ENCODE assay signal across 22 cellular contexts in the genomic region with DNA sequence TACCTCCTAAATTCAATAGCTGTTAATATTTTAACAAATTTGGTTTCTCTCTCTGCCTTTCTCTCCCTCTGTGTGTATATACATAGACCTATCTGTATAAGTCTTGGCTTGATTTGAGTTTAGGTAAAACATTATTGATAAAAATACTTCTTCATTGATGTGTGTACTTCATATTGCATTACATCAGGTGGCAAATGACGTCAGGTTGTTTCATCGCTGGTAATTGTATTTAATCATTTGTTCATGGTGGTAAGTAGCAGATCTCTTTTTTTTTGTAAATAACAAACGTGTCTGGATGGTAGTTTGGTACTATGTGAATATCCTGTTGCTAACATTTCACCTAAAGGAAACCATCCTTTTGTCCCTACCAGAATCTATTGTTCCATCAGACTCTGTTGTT. TPM values are rescaled to one million over a fixed set of nuclear protein-coding genes. Genes with fewer than 3 reads are reported as not detected.
DNase-seq lines count a peak whose midpoint lies in the region; ATAC-seq, FAIRE-seq and TF ChIP-seq lines count a peak whose summit lies in the region.
"Had no signal": no experiment of that assay in that cellular context is flagged by ENCODE, and none has a peak within 500 bp of the region (broad histone marks: within the 10 kb centered on the region; RNA-seq: fewer than 3 reads in every experiment).

No MANE protein-coding gene starts in this region.

- FAIRE-seq in colon (lab: Jason Lieb, UNC), result peak; percentile 5
- FAIRE-seq: A549, D721Med, GM12891 had no signal

- intact Hi-C loops in Panc1 (cut with micrococcal nuclease; ENCODE audit: unreplicated experiment), result no loop called here

- H3K4me3 ChIP-seq in DND-41 (ENCODE audit: low read depth in 1 of 2, low read length in 2 of 2) (no peak overlapping the region), Panc1 (ENCODE audit: low read depth in 2 of 2, low read length in 2 of 2) (no peak overlapping the region)
- H3K4me3 ChIP-seq: A549; BLaER1 treated with 17β-estradiol and CSF1 and Interleukin-3, amounts not matched to agents 10 nM and 100 nM had no signal

- H3K9me3 ChIP-seq in DND-41 (ENCODE audit: insufficient read depth, low read length, severe bottlenecking) (no peaks in the 10 kb centered on the region), Panc1 (ENCODE audit: control insufficient read depth, insufficient read depth, low read depth, low read length) (no peaks in the 10 kb centered on the region)
- H3K9me3 ChIP-seq: A549, Caco-2 had no signal

- H3K36me3 ChIP-seq in DND-41 (ENCODE audit: insufficient read depth, low read length) (no peaks in the 10 kb centered on the region; the same call in 1 of the 2 replicates), Panc1 (ENCODE audit: control insufficient read depth, insufficient read depth, low read length) (no peaks in the 10 kb centered on the region; the same call in 1 of the 2 replicates)

- peak overlapping the region; percentile 20; the same call in 1 of the 2 replicates for H3K27ac ChIP-seq in 22Rv1
- H3K27ac ChIP-seq in DND-41 (ENCODE audit: low read length), result peak overlapping the region; percentile 34; the same call in 1 of the 2 replicates
- H3K27ac ChIP-seq in Panc1 (ENCODE audit: low read length), result peak overlapping the region; percentile 86
- H3K27ac ChIP-seq: A549; BLaER1 treated with 17β-estradiol and CSF1 and Interleukin-3, amounts not matched to agents 10 nM and 100 nM; C4-2B had no signal

- H3K4me3 Mint-ChIP-seq in activated T-helper 17 cell treated with anti-CD3 and anti-CD28 coated beads, Interleukin-2, amount 50 U/mL, for 72 hours, result no peak overlapping the region
- H3K4me3 Mint-ChIP-seq in T-helper 2 cell treated with Interferon-gamma antibody and Interleukin-4, amounts not matched to agents 5 μg/mL and 100 μg/mL, for 36 hours, result no peak overlapping the region
- H3K4me3 Mint-ChIP-seq: B cell; CD4-positive, alpha-beta T cell; CD8-positive, alpha-beta T cell had no signal

- CTCF ChIA-PET in Panc1 (lab: Charles Lee), result interaction anchor here (0.5 kb wide), 1 partner anchor 210 kb away, joined by 8 read pairs; no protein-coding TSS in a partner anchor

- no peak overlapping the region for H3K9ac ChIP-seq in DND-41 (ENCODE audit: low read depth, low read length)
- H3K9ac ChIP-seq: BLaER1 treated with 17β-estradiol and CSF1 and Interleukin-3, amounts not matched to agents 10 nM and 100 nM had no signal

- POLR2A ChIA-PET in Panc1 (lab: Charles Lee), result no interaction called here

- no peak for DNase-seq in DND-41
- DNase-seq in Panc1 (ENCODE audit: low read depth, low spot score), result no peak
- no peak for DNase-seq in T-helper 2 cell treated with Interferon-gamma antibody and Interleukin-4, amounts not matched to agents 5 μg/mL and 100 μg/mL, for 36 hours (ENCODE audit: low spot score)
- DNase-seq in GM10266 (ENCODE audit: extremely low spot score), result no peak
- DNase-seq: AML-193; Caco-2; Calu3; CD4-positive, alpha-beta T cell; CD8-positive, alpha-beta T cell; DMS79 treated with DMSO at 0.1 percent for 48 hours; EL; GDM1 had no signal

- no TSS peak for BruUV-seq in Panc1 (replicated peaks; lab: Mats Ljungman, UMichigan)

- H3K27me3 Mint-ChIP-seq in activated T-helper 17 cell treated with anti-CD3 and anti-CD28 coated beads, Interleukin-2, amount 50 U/mL, for 72 hours, result no peaks in the 10 kb centered on the region
- no peaks in the 10 kb centered on the region for H3K27me3 Mint-ChIP-seq in T-helper 2 cell treated with Interferon-gamma antibody and Interleukin-4, amounts not matched to agents 5 μg/mL and 100 μg/mL, for 36 hours (ENCODE audit: low read depth)
- H3K27me3 Mint-ChIP-seq: B cell; CD4-positive, alpha-beta T cell had no signal

- H3K9me3 Mint-ChIP-seq in activated T-helper 17 cell treated with anti-CD3 and anti-CD28 coated beads, Interleukin-2, amount 50 U/mL, for 72 hours, result no peaks in the 10 kb centered on the region
- no peaks in the 10 kb centered on the region for H3K9me3 Mint-ChIP-seq in T-helper 2 cell treated with Interferon-gamma antibody and Interleukin-4, amounts not matched to agents 5 μg/mL and 100 μg/mL, for 36 hours
- H3K9me3 Mint-ChIP-seq: CD8-positive, alpha-beta T cell had no signal

- H2AFZ ChIP-seq in DND-41 (ENCODE audit: low read depth, low read length), result no peak overlapping the region

- ATAC-seq in DND-41 (ENCODE audit: insufficient read depth, low read depth) (no peak), Panc1 (no peak), HG02840 (IDR thresholded peaks at IDR 0.05; ENCODE audit: low FRiP score, unreplicated experiment) (no peak)
- no peak for ATAC-seq in activated T-helper 17 cell treated with anti-CD3 and anti-CD28 coated beads, Interleukin-2, amount 50 U/mL, for 72 hours (replicated peaks)
- ATAC-seq: A549; CD8-positive, alpha-beta T cell had no signal

- in situ Hi-C loops in Panc1 (cut with HindIII; ENCODE audit: low pct_unique_long_range_greater_than_20kb, low sequenced_read_pairs), result no loop called here

- H3K4me2 ChIP-seq in DND-41 (ENCODE audit: insufficient read depth, low read length), result no peak overlapping the region
- H3K4me2 ChIP-seq: A549; BLaER1 treated with 17β-estradiol and CSF1 and Interleukin-3, amounts not matched to agents 10 nM and 100 nM had no signal

- H3K27me3 ChIP-seq in DND-41 (ENCODE audit: insufficient read depth, low read length, poor library complexity), result no peaks in the 10 kb centered on the region
- H3K27me3 ChIP-seq in Panc1 (ENCODE audit: control insufficient read depth, insufficient read depth, low read length), result no peaks in the 10 kb centered on the region
- H3K27me3 ChIP-seq: BLaER1 treated with 17β-estradiol and CSF1 and Interleukin-3, amounts not matched to agents 10 nM and 100 nM had no signal

- TF ChIP-seq CTCF in 22Rv1 (IDR thresholded peaks at IDR 0.05) (no peak), DND-41 (IDR thresholded peaks at IDR 0.05; ENCODE audit: borderline replicate concordance, extremely low read depth, low read length, poor library complexity, severe bottlenecking) (no peak), Panc1 (IDR thresholded peaks at IDR 0.05) (no peak), GM10266 (IDR thresholded peaks at IDR 0.05; ENCODE audit: control insufficient read depth, insufficient read depth, low read depth, missing control alignments) (no peak)

- peaks cover 36% of the 10 kb centered on the region; the same call in 1 of the 2 replicates for H4K20me1 ChIP-seq in DND-41 (ENCODE audit: insufficient read depth, low read length)

- peaks cover 91% of the 10 kb centered on the region for H3K79me2 ChIP-seq in DND-41 (ENCODE audit: insufficient read depth, low read length)

- no peak overlapping the region for H3K27ac Mint-ChIP-seq in activated T-helper 17 cell treated with anti-CD3 and anti-CD28 coated beads, Interleukin-2, amount 50 U/mL, for 72 hours
- no peak overlapping the region for H3K27ac Mint-ChIP-seq in T-helper 2 cell treated with Interferon-gamma antibody and Interleukin-4, amounts not matched to agents 5 μg/mL and 100 μg/mL, for 36 hours
- H3K27ac Mint-ChIP-seq: B cell; CD4-positive, alpha-beta T cell; CD8-positive, alpha-beta T cell had no signal

- H3K36me3 Mint-ChIP-seq in activated T-helper 17 cell treated with anti-CD3 and anti-CD28 coated beads, Interleukin-2, amount 50 U/mL, for 72 hours (ENCODE audit: low read depth), result no peaks in the 10 kb centered on the region
- no peaks in the 10 kb centered on the region for H3K36me3 Mint-ChIP-seq in T-helper 2 cell treated with Interferon-gamma antibody and Interleukin-4, amounts not matched to agents 5 μg/mL and 100 μg/mL, for 36 hours (ENCODE audit: low read depth)

- peaks cover 17% of the 10 kb centered on the region for H3K4me1 Mint-ChIP-seq in activated T-helper 17 cell treated with anti-CD3 and anti-CD28 coated beads, Interleukin-2, amount 50 U/mL, for 72 hours
- H3K4me1 Mint-ChIP-seq in T-helper 2 cell treated with Interferon-gamma antibody and Interleukin-4, amounts not matched to agents 5 μg/mL and 100 μg/mL, for 36 hours (ENCODE audit: low read depth), result peaks cover 1% of the 10 kb centered on the region

- H3K4me1 ChIP-seq in DND-41 (ENCODE audit: insufficient read depth, low read length) (peaks cover 18% of the 10 kb centered on the region), Panc1 (ENCODE audit: control insufficient read depth, insufficient read depth, low read length) (peaks cover 31% of the 10 kb centered on the region)
- H3K4me1 ChIP-seq: Caco-2 had no signal

RNA-seq across cellular contexts. Expression of a gene that starts 55.1 kb away (rescaled TPM):
- 156 TPM for total RNA-seq in Panc1 (2021; ENCODE audit: unreplicated experiment)
- polyA plus RNA-seq in Panc1 (2012; ENCODE audit: insufficient read length), result 83.0 TPM
- 10 to 100 TPM in 1 of 2 donors, 1 to 10 TPM in 1; 9.6 to 18.1 TPM for total RNA-seq in activated T-helper 17 cell treated with anti-CD3 and anti-CD28 coated beads, Interleukin-2, amount 50 U/mL, for 72 hours

Comparison
In these comparisons a context has a peak if more than half of its experiments do, and no peak if none do; other contexts are left out.
1. H3K27ac ChIP-seq: peak in every context shown above with its lines; median percentile 86 in Panc1; 34 in DND-41; 20 in 22Rv1.